3 cellular contexts compared by ENCODE assay signal in the genomic region with DNA sequence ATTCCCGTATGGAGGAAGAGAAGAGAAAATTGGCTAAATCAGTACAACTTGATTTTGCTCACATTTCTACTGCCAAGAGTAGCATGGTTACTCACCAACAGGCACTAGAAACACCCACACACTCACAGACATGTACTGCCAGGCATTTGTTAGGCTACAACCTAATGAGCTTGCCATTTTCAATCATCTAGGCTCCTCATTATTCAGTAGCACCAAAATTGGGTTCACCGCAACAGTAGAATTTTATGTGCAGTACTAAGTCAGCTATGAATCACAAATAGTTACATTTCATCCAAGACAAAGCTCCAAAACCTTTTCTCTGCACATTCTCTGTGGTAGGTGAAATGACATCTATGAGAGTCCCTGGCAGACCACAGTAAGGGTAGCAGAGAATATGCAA.
TF ChIP-seq lines count a peak whose summit lies in the region.

No MANE protein-coding gene starts in this region.

TF ChIP-seq in SK-N-SH treated with all-trans-retinoic acid at 6 μM for 48 hours, 23 proteins besides CTCF, POLR2A, EP300 and RAD21 (continued from another document and continues in another):
- no peak for TF ChIP-seq TOX (CRISPR knock-in tag; IDR thresholded peaks at IDR 0.05; ENCODE audit: borderline replicate concordance)
- no peak for TF ChIP-seq PPARA (CRISPR knock-in tag; IDR thresholded peaks at IDR 0.05; ENCODE audit: borderline replicate concordance)
- TF ChIP-seq SNAI2 (CRISPR knock-in tag; IDR thresholded peaks at IDR 0.05), result no peak
- TF ChIP-seq ZNF70 (CRISPR knock-in tag; IDR thresholded peaks at IDR 0.05), result no peak
- TF ChIP-seq GLIS3 (CRISPR knock-in tag; IDR thresholded peaks at IDR 0.05), result no peak
- TF ChIP-seq, protein P1, sequence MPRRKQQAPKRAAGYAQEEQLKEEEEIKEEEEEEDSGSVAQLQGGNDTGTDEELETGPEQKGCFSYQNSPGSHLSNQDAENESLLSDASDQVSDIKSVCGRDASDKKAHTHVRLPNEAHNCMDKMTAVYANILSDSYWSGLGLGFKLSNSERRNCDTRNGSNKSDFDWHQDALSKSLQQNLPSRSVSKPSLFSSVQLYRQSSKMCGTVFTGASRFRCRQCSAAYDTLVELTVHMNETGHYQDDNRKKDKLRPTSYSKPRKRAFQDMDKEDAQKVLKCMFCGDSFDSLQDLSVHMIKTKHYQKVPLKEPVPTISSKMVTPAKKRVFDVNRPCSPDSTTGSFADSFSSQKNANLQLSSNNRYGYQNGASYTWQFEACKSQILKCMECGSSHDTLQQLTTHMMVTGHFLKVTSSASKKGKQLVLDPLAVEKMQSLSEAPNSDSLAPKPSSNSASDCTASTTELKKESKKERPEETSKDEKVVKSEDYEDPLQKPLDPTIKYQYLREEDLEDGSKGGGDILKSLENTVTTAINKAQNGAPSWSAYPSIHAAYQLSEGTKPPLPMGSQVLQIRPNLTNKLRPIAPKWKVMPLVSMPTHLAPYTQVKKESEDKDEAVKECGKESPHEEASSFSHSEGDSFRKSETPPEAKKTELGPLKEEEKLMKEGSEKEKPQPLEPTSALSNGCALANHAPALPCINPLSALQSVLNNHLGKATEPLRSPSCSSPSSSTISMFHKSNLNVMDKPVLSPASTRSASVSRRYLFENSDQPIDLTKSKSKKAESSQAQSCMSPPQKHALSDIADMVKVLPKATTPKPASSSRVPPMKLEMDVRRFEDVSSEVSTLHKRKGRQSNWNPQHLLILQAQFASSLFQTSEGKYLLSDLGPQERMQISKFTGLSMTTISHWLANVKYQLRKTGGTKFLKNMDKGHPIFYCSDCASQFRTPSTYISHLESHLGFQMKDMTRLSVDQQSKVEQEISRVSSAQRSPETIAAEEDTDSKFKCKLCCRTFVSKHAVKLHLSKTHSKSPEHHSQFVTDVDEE (CRISPR knock-in tag; IDR thresholded peaks at IDR 0.05), result no peak
- no peak for TF ChIP-seq ZFP30 (CRISPR knock-in tag; IDR thresholded peaks at IDR 0.05)
- TF ChIP-seq ARNTL (CRISPR knock-in tag; IDR thresholded peaks at IDR 0.05; ENCODE audit: borderline replicate concordance, low read depth), result no peak
- no peak for TF ChIP-seq ZNF565 (CRISPR knock-in tag; conservative IDR thresholded peaks at IDR 0.05; ENCODE audit: low read depth)
- no peak for TF ChIP-seq OSR1 (CRISPR knock-in tag; IDR thresholded peaks at IDR 0.05)
- no peak for TF ChIP-seq ISL1 (CRISPR knock-in tag; IDR thresholded peaks at IDR 0.05)
- TF ChIP-seq, protein P2, sequence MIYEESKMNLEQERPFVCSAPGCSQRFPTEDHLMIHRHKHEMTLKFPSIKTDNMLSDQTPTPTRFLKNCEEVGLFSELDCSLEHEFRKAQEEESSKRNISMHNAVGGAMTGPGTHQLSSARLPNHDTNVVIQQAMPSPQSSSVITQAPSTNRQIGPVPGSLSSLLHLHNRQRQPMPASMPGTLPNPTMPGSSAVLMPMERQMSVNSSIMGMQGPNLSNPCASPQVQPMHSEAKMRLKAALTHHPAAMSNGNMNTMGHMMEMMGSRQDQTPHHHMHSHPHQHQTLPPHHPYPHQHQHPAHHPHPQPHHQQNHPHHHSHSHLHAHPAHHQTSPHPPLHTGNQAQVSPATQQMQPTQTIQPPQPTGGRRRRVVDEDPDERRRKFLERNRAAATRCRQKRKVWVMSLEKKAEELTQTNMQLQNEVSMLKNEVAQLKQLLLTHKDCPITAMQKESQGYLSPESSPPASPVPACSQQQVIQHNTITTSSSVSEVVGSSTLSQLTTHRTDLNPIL (CRISPR knock-in tag; IDR thresholded peaks at IDR 0.05; ENCODE audit: low read depth), result no peak
- no peak for TF ChIP-seq ZFP3 (CRISPR knock-in tag; IDR thresholded peaks at IDR 0.05)
- TF ChIP-seq TCF4 (CRISPR knock-in tag; IDR thresholded peaks at IDR 0.05; ENCODE audit: borderline replicate concordance), result no peak
- no peak for TF ChIP-seq ZC3H10 (CRISPR knock-in tag; IDR thresholded peaks at IDR 0.05)
- no peak for TF ChIP-seq ZNF8 (CRISPR knock-in tag; IDR thresholded peaks at IDR 0.05)

TF ChIP-seq in SK-N-SH, 30 proteins besides CTCF, POLR2A, EP300 and RAD21 (continued from another document):
- TF ChIP-seq TEAD4 (IDR thresholded peaks at IDR 0.05; ENCODE audit: borderline replicate concordance, insufficient read depth), result no peak

TF ChIP-seq in WTC11, 78 proteins besides CTCF, POLR2A, EP300 and RAD21 (continued from another document):
- TF ChIP-seq, protein P3, sequence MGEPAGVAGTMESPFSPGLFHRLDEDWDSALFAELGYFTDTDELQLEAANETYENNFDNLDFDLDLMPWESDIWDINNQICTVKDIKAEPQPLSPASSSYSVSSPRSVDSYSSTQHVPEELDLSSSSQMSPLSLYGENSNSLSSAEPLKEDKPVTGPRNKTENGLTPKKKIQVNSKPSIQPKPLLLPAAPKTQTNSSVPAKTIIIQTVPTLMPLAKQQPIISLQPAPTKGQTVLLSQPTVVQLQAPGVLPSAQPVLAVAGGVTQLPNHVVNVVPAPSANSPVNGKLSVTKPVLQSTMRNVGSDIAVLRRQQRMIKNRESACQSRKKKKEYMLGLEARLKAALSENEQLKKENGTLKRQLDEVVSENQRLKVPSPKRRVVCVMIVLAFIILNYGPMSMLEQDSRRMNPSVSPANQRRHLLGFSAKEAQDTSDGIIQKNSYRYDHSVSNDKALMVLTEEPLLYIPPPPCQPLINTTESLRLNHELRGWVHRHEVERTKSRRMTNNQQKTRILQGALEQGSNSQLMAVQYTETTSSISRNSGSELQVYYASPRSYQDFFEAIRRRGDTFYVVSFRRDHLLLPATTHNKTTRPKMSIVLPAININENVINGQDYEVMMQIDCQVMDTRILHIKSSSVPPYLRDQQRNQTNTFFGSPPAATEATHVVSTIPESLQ (CRISPR knock-in tag; IDR thresholded peaks at IDR 0.05), result no peak
- TF ChIP-seq TCF7 (CRISPR knock-in tag; IDR thresholded peaks at IDR 0.05; ENCODE audit: low read depth), result no peak
- TF ChIP-seq, protein P4, sequence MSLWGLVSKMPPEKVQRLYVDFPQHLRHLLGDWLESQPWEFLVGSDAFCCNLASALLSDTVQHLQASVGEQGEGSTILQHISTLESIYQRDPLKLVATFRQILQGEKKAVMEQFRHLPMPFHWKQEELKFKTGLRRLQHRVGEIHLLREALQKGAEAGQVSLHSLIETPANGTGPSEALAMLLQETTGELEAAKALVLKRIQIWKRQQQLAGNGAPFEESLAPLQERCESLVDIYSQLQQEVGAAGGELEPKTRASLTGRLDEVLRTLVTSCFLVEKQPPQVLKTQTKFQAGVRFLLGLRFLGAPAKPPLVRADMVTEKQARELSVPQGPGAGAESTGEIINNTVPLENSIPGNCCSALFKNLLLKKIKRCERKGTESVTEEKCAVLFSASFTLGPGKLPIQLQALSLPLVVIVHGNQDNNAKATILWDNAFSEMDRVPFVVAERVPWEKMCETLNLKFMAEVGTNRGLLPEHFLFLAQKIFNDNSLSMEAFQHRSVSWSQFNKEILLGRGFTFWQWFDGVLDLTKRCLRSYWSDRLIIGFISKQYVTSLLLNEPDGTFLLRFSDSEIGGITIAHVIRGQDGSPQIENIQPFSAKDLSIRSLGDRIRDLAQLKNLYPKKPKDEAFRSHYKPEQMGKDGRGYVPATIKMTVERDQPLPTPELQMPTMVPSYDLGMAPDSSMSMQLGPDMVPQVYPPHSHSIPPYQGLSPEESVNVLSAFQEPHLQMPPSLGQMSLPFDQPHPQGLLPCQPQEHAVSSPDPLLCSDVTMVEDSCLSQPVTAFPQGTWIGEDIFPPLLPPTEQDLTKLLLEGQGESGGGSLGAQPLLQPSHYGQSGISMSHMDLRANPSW (CRISPR knock-in tag; conservative IDR thresholded peaks at IDR 0.05; ENCODE audit: low read depth), result no peak
- TF ChIP-seq, protein P5, sequence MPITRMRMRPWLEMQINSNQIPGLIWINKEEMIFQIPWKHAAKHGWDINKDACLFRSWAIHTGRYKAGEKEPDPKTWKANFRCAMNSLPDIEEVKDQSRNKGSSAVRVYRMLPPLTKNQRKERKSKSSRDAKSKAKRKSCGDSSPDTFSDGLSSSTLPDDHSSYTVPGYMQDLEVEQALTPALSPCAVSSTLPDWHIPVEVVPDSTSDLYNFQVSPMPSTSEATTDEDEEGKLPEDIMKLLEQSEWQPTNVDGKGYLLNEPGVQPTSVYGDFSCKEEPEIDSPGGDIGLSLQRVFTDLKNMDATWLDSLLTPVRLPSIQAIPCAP (CRISPR knock-in tag; IDR thresholded peaks at IDR 0.05), result no peak
- no peak for TF ChIP-seq ZNF671 (CRISPR knock-in tag; IDR thresholded peaks at IDR 0.05)
- no peak for TF ChIP-seq NFYB (CRISPR knock-in tag; conservative IDR thresholded peaks at IDR 0.05; ENCODE audit: low read depth)
- TF ChIP-seq NFE2L1 (CRISPR knock-in tag; IDR thresholded peaks at IDR 0.05), result no peak
- TF ChIP-seq SMAD3 (CRISPR knock-in tag; IDR thresholded peaks at IDR 0.05; ENCODE audit: borderline replicate concordance), result no peak
- TF ChIP-seq CBFB (CRISPR knock-in tag; IDR thresholded peaks at IDR 0.05; ENCODE audit: low read depth), result no peak
- no peak for TF ChIP-seq FOXJ3 (CRISPR knock-in tag; IDR thresholded peaks at IDR 0.05; ENCODE audit: borderline replicate concordance)
- TF ChIP-seq NFATC4 (CRISPR knock-in tag; IDR thresholded peaks at IDR 0.05), result no peak
- TF ChIP-seq, protein P6, sequence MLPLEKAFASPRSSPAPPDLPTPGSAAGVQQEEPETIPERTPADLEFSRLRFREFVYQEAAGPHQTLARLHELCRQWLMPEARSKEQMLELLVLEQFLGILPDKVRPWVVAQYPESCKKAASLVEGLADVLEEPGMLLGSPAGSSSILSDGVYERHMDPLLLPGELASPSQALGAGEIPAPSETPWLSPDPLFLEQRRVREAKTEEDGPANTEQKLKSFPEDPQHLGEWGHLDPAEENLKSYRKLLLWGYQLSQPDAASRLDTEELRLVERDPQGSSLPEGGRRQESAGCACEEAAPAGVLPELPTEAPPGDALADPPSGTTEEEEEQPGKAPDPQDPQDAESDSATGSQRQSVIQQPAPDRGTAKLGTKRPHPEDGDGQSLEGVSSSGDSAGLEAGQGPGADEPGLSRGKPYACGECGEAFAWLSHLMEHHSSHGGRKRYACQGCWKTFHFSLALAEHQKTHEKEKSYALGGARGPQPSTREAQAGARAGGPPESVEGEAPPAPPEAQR (CRISPR knock-in tag; IDR thresholded peaks at IDR 0.05), result no peak
- TF ChIP-seq SOX15 (CRISPR knock-in tag; IDR thresholded peaks at IDR 0.05), result no peak
- TF ChIP-seq, protein P7, sequence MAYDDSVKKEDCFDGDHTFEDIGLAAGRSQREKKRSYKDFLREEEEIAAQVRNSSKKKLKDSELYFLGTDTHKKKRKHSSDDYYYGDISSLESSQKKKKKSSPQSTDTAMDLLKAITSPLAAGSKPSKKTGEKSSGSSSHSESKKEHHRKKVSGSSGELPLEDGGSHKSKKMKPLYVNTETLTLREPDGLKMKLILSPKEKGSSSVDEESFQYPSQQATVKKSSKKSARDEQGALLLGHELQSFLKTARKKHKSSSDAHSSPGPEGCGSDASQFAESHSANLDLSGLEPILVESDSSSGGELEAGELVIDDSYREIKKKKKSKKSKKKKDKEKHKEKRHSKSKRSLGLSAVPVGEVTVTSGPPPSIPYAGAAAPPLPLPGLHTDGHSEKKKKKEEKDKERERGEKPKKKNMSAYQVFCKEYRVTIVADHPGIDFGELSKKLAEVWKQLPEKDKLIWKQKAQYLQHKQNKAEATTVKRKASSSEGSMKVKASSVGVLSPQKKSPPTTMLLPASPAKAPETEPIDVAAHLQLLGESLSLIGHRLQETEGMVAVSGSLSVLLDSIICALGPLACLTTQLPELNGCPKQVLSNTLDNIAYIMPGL (CRISPR knock-in tag; IDR thresholded peaks at IDR 0.05), result no peak
- TF ChIP-seq, protein P8, sequence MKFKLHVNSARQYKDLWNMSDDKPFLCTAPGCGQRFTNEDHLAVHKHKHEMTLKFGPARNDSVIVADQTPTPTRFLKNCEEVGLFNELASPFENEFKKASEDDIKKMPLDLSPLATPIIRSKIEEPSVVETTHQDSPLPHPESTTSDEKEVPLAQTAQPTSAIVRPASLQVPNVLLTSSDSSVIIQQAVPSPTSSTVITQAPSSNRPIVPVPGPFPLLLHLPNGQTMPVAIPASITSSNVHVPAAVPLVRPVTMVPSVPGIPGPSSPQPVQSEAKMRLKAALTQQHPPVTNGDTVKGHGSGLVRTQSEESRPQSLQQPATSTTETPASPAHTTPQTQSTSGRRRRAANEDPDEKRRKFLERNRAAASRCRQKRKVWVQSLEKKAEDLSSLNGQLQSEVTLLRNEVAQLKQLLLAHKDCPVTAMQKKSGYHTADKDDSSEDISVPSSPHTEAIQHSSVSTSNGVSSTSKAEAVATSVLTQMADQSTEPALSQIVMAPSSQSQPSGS (CRISPR knock-in tag; IDR thresholded peaks at IDR 0.05; ENCODE audit: borderline replicate concordance, low read depth), result no peak
